1 cellular context compared by ENCODE assay signal in the genomic region with DNA sequence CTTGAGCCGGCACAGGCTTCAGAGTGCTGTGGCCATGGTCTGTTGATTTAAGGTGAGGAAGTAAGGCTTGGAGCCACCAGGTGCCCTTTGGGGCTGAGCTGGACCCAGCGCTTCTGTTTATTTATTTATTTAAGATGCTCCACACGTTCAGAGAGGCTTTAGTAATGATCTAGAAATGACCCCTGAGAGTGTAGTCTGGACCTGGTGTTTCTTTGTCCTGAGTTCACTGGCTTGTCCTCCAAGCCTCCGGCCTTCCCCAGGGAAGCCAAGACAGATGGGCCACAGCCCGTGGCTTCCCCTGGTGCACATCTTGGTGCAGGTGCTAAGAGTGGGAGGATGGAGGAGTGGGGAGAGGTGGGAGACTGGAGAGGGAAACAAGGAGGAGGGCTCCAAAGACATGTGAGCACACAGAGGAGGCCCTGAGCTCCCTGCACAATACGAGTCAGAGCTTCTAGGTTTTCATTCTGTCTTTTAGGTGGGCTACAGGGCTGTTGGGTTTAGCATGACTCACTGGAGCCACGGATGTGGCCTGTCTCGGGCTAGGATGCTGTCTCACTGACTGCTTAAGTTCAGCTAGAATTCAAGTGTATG.
TF ChIP-seq lines count a peak whose summit lies in the region.

No MANE protein-coding gene starts in this region.

TF ChIP-seq in IMR-90, 13 proteins besides CTCF, POLR2A, EP300 and RAD21:
- TF ChIP-seq BHLHE40 (IDR thresholded peaks at IDR 0.05; ENCODE audit: low read depth, low read length) (no peak), FOS (IDR thresholded peaks at IDR 0.05; ENCODE audit: low read depth, low read length) (peak; percentile 81), NFE2L2 (IDR thresholded peaks at IDR 0.05; ENCODE audit: low read depth, low read length) (no peak)
- TF ChIP-seq, protein P1, sequence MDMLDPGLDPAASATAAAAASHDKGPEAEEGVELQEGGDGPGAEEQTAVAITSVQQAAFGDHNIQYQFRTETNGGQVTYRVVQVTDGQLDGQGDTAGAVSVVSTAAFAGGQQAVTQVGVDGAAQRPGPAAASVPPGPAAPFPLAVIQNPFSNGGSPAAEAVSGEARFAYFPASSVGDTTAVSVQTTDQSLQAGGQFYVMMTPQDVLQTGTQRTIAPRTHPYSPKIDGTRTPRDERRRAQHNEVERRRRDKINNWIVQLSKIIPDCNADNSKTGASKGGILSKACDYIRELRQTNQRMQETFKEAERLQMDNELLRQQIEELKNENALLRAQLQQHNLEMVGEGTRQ (IDR thresholded peaks at IDR 0.05; ENCODE audit: low read depth, low read length) = peak; percentile 29; the same call in 1 of the 2 replicates
TF ChIP-seq in IMR-90: peak in this region for 2.
